Comparison of ENCODE assay signal across 9 cellular contexts in the genomic region with DNA sequence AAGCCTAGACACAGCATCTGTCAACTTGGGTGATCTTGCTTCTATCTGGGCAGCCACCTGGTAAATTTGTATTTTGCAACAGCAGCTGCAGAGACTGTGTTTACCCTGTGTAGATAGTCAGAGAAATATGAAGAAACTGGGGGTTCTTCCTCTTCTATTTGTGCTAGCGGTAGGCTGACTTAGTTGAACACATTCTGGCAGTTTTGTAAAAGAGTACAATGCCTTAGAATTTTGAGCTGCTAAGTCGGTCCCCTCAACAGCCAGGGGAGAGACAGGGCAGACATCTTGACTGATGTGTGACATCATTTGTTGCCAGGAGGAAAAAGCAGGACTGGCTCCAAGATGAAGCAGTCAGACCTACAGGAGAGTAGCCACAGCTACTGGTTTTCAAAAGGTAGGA. TPM values are rescaled to one million over a fixed set of nuclear protein-coding genes. Genes with fewer than 3 reads are reported as not detected.
DNase-seq lines count a peak whose midpoint lies in the region; ATAC-seq lines count a peak whose summit lies in the region.
"Had no signal": no experiment of that assay in that cellular context is flagged by ENCODE, and none has a peak within 500 bp of the region (broad histone marks: within the 10 kb centered on the region; RNA-seq: fewer than 3 reads in every experiment).

No MANE protein-coding gene starts in this region.

- no peaks in the 10 kb centered on the region for H3K9me3 Mint-ChIP-seq in activated CD8-positive, alpha-beta memory T cell treated with anti-CD3 and anti-CD28 coated beads, Interleukin-2, amount 10 ng/mL, durations not matched to agents 7 days and 5 days (ENCODE audit: low read depth)

- H3K27me3 Mint-ChIP-seq in activated CD8-positive, alpha-beta memory T cell treated with anti-CD3 and anti-CD28 coated beads, Interleukin-2, amount 10 ng/mL, durations not matched to agents 7 days and 5 days: no peaks in the 10 kb centered on the region

- ATAC-seq in esophagus mucosa: no peak
- no peak for ATAC-seq in HG03139 (IDR thresholded peaks at IDR 0.05; ENCODE audit: unreplicated experiment)
- ATAC-seq in activated CD8-positive, alpha-beta memory T cell treated with anti-CD3 and anti-CD28 coated beads, Interleukin-2, amount 10 ng/mL, durations not matched to agents 7 days and 5 days: no peak

- H3K27ac Mint-ChIP-seq in activated CD8-positive, alpha-beta memory T cell treated with anti-CD3 and anti-CD28 coated beads, Interleukin-2, amount 10 ng/mL, durations not matched to agents 7 days and 5 days: no peak overlapping the region
- H3K27ac Mint-ChIP-seq: activated naive CD4-positive, alpha-beta T cell treated with anti-CD3 and anti-CD28 coated beads, Interleukin-2, amount 50 U/mL, for 24 hours had no signal

- no peaks in the 10 kb centered on the region for H3K4me1 Mint-ChIP-seq in activated CD8-positive, alpha-beta memory T cell treated with anti-CD3 and anti-CD28 coated beads, Interleukin-2, amount 10 ng/mL, durations not matched to agents 7 days and 5 days
- H3K4me1 Mint-ChIP-seq: activated naive CD4-positive, alpha-beta T cell treated with anti-CD3 and anti-CD28 coated beads, Interleukin-2, amount 50 U/mL, for 24 hours had no signal

- H3K4me3 Mint-ChIP-seq in activated CD8-positive, alpha-beta memory T cell treated with anti-CD3 and anti-CD28 coated beads, Interleukin-2, amount 10 ng/mL, durations not matched to agents 7 days and 5 days: no peak overlapping the region
- H3K4me3 Mint-ChIP-seq: activated naive CD4-positive, alpha-beta T cell treated with anti-CD3 and anti-CD28 coated beads, Interleukin-2, amount 50 U/mL, for 24 hours had no signal

- no peaks in the 10 kb centered on the region for H3K36me3 Mint-ChIP-seq in activated CD8-positive, alpha-beta memory T cell treated with anti-CD3 and anti-CD28 coated beads, Interleukin-2, amount 10 ng/mL, durations not matched to agents 7 days and 5 days
- H3K36me3 Mint-ChIP-seq: activated naive CD4-positive, alpha-beta T cell treated with anti-CD3 and anti-CD28 coated beads, Interleukin-2, amount 50 U/mL, for 24 hours had no signal

- CTCF ChIA-PET in activated CD8-positive, alpha-beta memory T cell treated with anti-CD3 and anti-CD28 coated beads, Interleukin-2, amount 10 ng/mL, durations not matched to agents 7 days and 5 days (lab: Charles Lee): no interaction called here

- DNase-seq in GF-D8 (lab: John Stamatoyannopoulos, UW) (peak; percentile 64), HPDE6-E6E7 (ENCODE audit: extremely low spot score) (peak; percentile 39), SIG-M5 (lab: John Stamatoyannopoulos, UW) (peak; percentile 22), iPS-NIHi11 (ENCODE audit: low spot score) (peak; percentile 73), RPMI8226 (no peak)
- DNase-seq in activated CD8-positive, alpha-beta memory T cell treated with anti-CD3 and anti-CD28 coated beads, Interleukin-2, amount 10 ng/mL, durations not matched to agents 7 days and 5 days: no peak

RNA-seq across cellular contexts. Expression of gene KCNJ6, which starts 53.7 kb away (rescaled TPM):
- total RNA-seq in esophagus mucosa: not detected
- not detected for total RNA-seq in activated CD8-positive, alpha-beta memory T cell treated with anti-CD3 and anti-CD28 coated beads, Interleukin-2, amount 10 ng/mL, durations not matched to agents 7 days and 5 days

Comparison
In these comparisons a context has a peak if more than half of its experiments do, and no peak if none do; other contexts are left out.
1. DNase-seq: peak in GF-D8 (single experiment), HPDE6-E6E7 (single experiment), SIG-M5 (single experiment) and iPS-NIHi11 (single experiment); none in RPMI8226 (single experiment) and activated CD8-positive, alpha-beta memory T cell treated with anti-CD3 and anti-CD28 coated beads, Interleukin-2, amount 10 ng/mL, durations not matched to agents 7 days and 5 days (single experiment).